Comparison of ENCODE assay signal across 12 cellular contexts in the genomic region with DNA sequence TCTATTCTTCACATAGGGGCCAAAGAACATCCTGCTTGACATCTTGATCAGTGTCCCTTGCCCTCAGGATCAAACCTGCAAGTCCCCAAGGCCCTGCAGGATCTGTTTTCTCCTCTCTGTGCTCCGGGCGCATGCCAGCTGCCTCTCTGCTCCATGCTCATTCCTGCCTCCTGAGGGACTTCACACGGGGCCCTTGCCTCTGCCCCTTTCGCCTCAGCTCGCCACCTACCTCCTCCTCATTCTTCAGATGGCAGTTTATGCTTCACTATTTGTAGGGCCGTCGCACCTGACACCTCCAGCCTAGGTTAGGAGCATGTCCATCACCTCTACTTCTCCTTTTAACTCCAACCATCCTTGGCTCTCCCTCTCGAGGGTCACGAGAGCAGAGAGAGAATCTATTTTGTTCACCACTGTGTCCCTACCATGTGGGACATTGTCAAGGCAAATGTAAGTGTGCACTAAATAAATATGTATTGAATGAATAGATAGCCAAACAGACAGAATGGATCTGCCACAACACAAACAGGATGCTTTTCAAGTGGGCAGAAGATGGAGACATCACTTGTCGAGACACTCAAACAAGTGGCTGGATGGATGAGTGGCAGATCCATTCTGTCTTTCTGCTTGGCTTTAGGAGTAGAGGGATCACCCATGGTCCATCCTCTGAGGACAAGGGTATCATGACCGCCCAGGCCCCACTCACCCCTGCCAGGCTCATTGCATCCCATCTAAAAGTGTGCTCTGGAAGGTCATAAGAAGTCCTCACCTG. TPM values are rescaled to one million over a fixed set of nuclear protein-coding genes. Genes with fewer than 3 reads are reported as not detected.
DNase-seq lines count a peak whose midpoint lies in the region; ATAC-seq and TF ChIP-seq lines count a peak whose summit lies in the region.
"Had no signal": no experiment of that assay in that cellular context is flagged by ENCODE, and none has a peak within 500 bp of the region (broad histone marks: within the 10 kb centered on the region; RNA-seq: fewer than 3 reads in every experiment).

No MANE protein-coding gene starts in this region.

- H3K4me3 ChIP-seq in BLaER1 treated with 17β-estradiol and CSF1 and Interleukin-3, amounts not matched to agents 10 nM and 100 nM: 0 out of 20 replicates have a peak overlapping the region, but pooled peaks of 1 of the 10 experiments have one; percentile 23
- no peak overlapping the region for H3K4me3 ChIP-seq in esophagus squamous epithelium
- H3K4me3 ChIP-seq in osteoblast (ENCODE audit: insufficient read depth, low read length): no peak overlapping the region
- no peak overlapping the region for H3K4me3 ChIP-seq in H7 (ENCODE audit: insufficient read depth, low read depth, low read length)

- peak overlapping the region in 8 of 11 experiments; percentile 1 to 60 (median 46); a peak in 11 of 22 replicates for H3K27ac ChIP-seq in BLaER1 treated with 17β-estradiol and CSF1 and Interleukin-3, amounts not matched to agents 10 nM and 100 nM
- H3K27ac ChIP-seq in RWPE1 (peak overlapping the region; percentile 100), esophagus squamous epithelium (peak overlapping the region; percentile 77 to 99 (median 94)), osteoblast (ENCODE audit: low read depth, low read length) (peak overlapping the region; percentile 27)

- TF ChIP-seq CTCF in RWPE1 (conservative IDR thresholded peaks at IDR 0.05; ENCODE audit: low read depth) (no peak), esophagus squamous epithelium (IDR thresholded peaks at IDR 0.05) (no peak), osteoblast (IDR thresholded peaks at IDR 0.05; ENCODE audit: extremely low read depth, low read depth, low read length) (no peak)

- peaks cover 69 to 88% (median 82%) of the 10 kb centered on the region in 10 experiments for H3K4me1 ChIP-seq in BLaER1 treated with 17β-estradiol and CSF1 and Interleukin-3, amounts not matched to agents 10 nM and 100 nM
- H3K4me1 ChIP-seq in esophagus squamous epithelium (peaks cover 35 to 96% (median 69%) of the 10 kb centered on the region in 3 donors), osteoblast (ENCODE audit: insufficient read depth, low read length) (peaks cover 45% of the 10 kb centered on the region)

- CTCF ChIA-PET in RWPE1 (lab: Yijun Ruan, JAX): no interaction called here

- intact Hi-C loops in esophagus squamous epithelium (cut with DNase I): no loop called here

- H3K4me2 ChIP-seq in BLaER1 treated with 17β-estradiol and CSF1 and Interleukin-3, amounts not matched to agents 10 nM and 100 nM: peak overlapping the region; percentile 73 to 99 (median 85)
- no peak overlapping the region for H3K4me2 ChIP-seq in osteoblast (ENCODE audit: insufficient read depth, low read length)

- ATAC-seq in GM18867 (IDR thresholded peaks at IDR 0.05; ENCODE audit: unreplicated experiment): no peak
- ATAC-seq: left colon had no signal

- no peak overlapping the region for H2AFZ ChIP-seq in osteoblast (ENCODE audit: low read length)

- no peaks in the 10 kb centered on the region for H3K9me3 ChIP-seq in BLaER1 treated with 17β-estradiol and CSF1 and Interleukin-3, amounts not matched to agents 10 nM and 100 nM (replicated peaks in 1 of 11)
- H3K9me3 ChIP-seq in esophagus squamous epithelium (no peaks in the 10 kb centered on the region), osteoblast (ENCODE audit: low read depth, low read length) (no peaks in the 10 kb centered on the region)

- peaks cover 6 to 56% (median 31%) of the 10 kb centered on the region in 11 experiments; a peak in 16 of 22 replicates for H3K36me3 ChIP-seq in BLaER1 treated with 17β-estradiol and CSF1 and Interleukin-3, amounts not matched to agents 10 nM and 100 nM
- H3K36me3 ChIP-seq in esophagus squamous epithelium: peaks cover 0 to 30% (median 0%) of the 10 kb centered on the region in 3 donors
- peaks cover 32% of the 10 kb centered on the region for H3K36me3 ChIP-seq in osteoblast (ENCODE audit: insufficient read depth, low read length)
- H3K36me3 ChIP-seq in H7 (replicated peaks; ENCODE audit: control insufficient read depth, insufficient read depth, low read length): peaks cover 2% of the 10 kb centered on the region

- DNase-seq in RWPE1 (ENCODE audit: low spot score) (no peak), esophagus squamous epithelium (lab: John Stamatoyannopoulos, UW) (no peak), osteoblast (ENCODE audit: insufficient read length, low spot score, missing footprints) (peak; percentile 38), H7 (no peak), pons (ENCODE audit: low spot score) (no peak), NCI-H146 treated with DMSO at 0.1 percent for 48 hours (lab: John Stamatoyannopoulos, UW; ENCODE audit: unreplicated experiment) (no peak)
- DNase-seq: cortex of kidney; left colon; NK-92 treated with Interleukin-12 subunit alpha and Interleukin-12 subunit beta, amount 100 ng/mL, for 24 hours; stimulated activated CD4-positive, alpha-beta T cell treated with anti-CD3 and anti-CD28 coated beads, Interleukin-4, amount 100 ng/mL, for 1 hour had no signal

- H3K9ac ChIP-seq in BLaER1 treated with 17β-estradiol and CSF1 and Interleukin-3, amounts not matched to agents 10 nM and 100 nM: peak overlapping the region in 10 of 11 experiments; percentile 0 to 59 (median 34); a peak in 11 of 22 replicates

- POLR2A ChIA-PET in RWPE1 (lab: Yijun Ruan, JAX; ENCODE audit: low non-redundant PET): no interaction called here

- no peaks in the 10 kb centered on the region for H3K27me3 ChIP-seq in BLaER1 treated with 17β-estradiol and CSF1 and Interleukin-3, amounts not matched to agents 10 nM and 100 nM
- H3K27me3 ChIP-seq in esophagus squamous epithelium (no peaks in the 10 kb centered on the region), osteoblast (ENCODE audit: insufficient read depth, low read length) (no peaks in the 10 kb centered on the region), H7 (ENCODE audit: control insufficient read depth, insufficient read depth, low read length) (no peaks in the 10 kb centered on the region)

- no peak for TF ChIP-seq POLR2A in esophagus squamous epithelium (IDR thresholded peaks at IDR 0.05)

- peaks cover 93% of the 10 kb centered on the region for H3K79me2 ChIP-seq in osteoblast (ENCODE audit: insufficient read depth, low read length)

- 68 to 78% methylated on average over 11 of the region's 11 CpGs for WGBS in esophagus squamous epithelium, 2 donors

- H4K20me1 ChIP-seq in BLaER1 treated with 17β-estradiol and CSF1 and Interleukin-3, amounts not matched to agents 10 nM and 100 nM: peaks cover 40 to 84% (median 65%) of the 10 kb centered on the region in 11 experiments; a peak in 21 of 22 replicates
- peaks cover 67% of the 10 kb centered on the region for H4K20me1 ChIP-seq in osteoblast (ENCODE audit: insufficient read depth, low read length)

RNA-seq across cellular contexts. Expression of a gene that starts 29.6 kb away (rescaled TPM):
- total RNA-seq in esophagus squamous epithelium: 100 to 1,000 TPM; 302 to 705 (median 414) TPM
- 204 and 229 TPM in 2 replicates for total RNA-seq in osteoblast
- total RNA-seq in H7 (2014; rRNA removed; shearing (Covaris generic)): 163 and 226 TPM in 2 replicates

RNA-seq across cellular contexts. Expression of a gene that starts 58.1 kb away (rescaled TPM):
- total RNA-seq in esophagus squamous epithelium (100 to 1,000 TPM; 437 to 578 (median 516) TPM), osteoblast (210 and 317 TPM in 2 replicates)
- total RNA-seq in H7 (2014; rRNA removed; shearing (Covaris generic)): 408 and 422 TPM in 2 replicates

RNA-seq across cellular contexts. Expression of a gene that starts 59.3 kb away (rescaled TPM):
- 1 to 10 TPM; 1.5 to 4.2 (median 2.7) TPM for total RNA-seq in esophagus squamous epithelium
- total RNA-seq in osteoblast: under 0.01 and 0.72 TPM in 2 replicates
- total RNA-seq in H7 (2014; rRNA removed; shearing (Covaris generic)): 8.2 and 13.7 TPM in 2 replicates

Comparison
In these comparisons a context has a peak if more than half of its experiments do, and no peak if none do; other contexts are left out.
1. H3K27ac ChIP-seq: peak in every context shown above with its lines; median percentile 100 in RWPE1; 94 in esophagus squamous epithelium; 46 in BLaER1 treated with 17β-estradiol and CSF1 and Interleukin-3, amounts not matched to agents 10 nM and 100 nM; 27 in osteoblast.